1 cellular context compared by ENCODE assay signal in the genomic region with DNA sequence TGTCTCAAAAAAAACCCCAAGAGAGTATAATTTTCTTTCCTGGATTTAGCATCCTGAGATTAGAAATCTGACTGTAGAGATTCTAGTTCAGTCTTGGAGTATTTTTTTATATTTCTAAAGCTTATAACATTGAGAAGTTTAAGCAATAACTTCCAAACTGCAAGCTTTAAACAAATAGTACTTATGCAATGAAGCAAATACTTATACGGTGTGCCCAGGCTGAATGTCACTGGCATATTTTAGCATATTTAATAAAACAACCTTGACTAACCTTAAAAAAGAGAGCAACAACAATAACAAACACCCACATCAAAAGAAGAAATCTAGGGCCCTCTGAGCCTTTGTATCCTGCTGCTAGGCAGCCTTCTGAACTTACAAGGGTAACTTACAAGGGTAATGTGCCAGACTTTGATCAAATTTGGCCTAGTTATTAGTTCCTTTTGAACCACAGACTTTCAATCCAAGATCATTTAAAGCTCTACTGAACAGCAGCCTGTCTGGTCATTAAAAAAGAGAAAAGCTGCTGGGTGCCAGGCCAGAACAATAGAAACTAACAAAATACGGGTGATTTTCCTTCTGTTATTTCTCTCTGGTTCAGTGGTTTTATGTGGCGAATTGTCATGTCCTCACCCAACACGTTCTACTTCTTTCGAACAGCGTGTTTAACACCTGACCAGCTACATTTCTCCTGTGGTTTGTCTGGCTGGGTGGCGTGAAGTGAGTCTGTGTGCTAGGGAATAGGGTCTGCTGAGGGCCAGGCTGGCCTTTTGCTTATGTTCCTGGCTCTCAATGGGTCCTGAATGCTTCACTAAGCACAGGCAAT.
TF ChIP-seq lines count a peak whose summit lies in the region.

No MANE protein-coding gene starts in this region.

TF ChIP-seq in GM23338, 12 proteins besides CTCF, POLR2A, EP300 and RAD21 (continued from another document):
- TF ChIP-seq, protein P1, sequence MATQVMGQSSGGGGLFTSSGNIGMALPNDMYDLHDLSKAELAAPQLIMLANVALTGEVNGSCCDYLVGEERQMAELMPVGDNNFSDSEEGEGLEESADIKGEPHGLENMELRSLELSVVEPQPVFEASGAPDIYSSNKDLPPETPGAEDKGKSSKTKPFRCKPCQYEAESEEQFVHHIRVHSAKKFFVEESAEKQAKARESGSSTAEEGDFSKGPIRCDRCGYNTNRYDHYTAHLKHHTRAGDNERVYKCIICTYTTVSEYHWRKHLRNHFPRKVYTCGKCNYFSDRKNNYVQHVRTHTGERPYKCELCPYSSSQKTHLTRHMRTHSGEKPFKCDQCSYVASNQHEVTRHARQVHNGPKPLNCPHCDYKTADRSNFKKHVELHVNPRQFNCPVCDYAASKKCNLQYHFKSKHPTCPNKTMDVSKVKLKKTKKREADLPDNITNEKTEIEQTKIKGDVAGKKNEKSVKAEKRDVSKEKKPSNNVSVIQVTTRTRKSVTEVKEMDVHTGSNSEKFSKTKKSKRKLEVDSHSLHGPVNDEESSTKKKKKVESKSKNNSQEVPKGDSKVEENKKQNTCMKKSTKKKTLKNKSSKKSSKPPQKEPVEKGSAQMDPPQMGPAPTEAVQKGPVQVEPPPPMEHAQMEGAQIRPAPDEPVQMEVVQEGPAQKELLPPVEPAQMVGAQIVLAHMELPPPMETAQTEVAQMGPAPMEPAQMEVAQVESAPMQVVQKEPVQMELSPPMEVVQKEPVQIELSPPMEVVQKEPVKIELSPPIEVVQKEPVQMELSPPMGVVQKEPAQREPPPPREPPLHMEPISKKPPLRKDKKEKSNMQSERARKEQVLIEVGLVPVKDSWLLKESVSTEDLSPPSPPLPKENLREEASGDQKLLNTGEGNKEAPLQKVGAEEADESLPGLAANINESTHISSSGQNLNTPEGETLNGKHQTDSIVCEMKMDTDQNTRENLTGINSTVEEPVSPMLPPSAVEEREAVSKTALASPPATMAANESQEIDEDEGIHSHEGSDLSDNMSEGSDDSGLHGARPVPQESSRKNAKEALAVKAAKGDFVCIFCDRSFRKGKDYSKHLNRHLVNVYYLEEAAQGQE (IDR thresholded peaks at IDR 0.05; ENCODE audit: unreplicated experiment): no peak
- TF ChIP-seq EZH2phosphoT487 (IDR thresholded peaks at IDR 0.05; ENCODE audit: unreplicated experiment) (no peak), ZNF114 (CRISPR knock-in tag; IDR thresholded peaks at IDR 0.05) (no peak)
